39 cellular contexts compared by ENCODE assay signal in genomic region chr11:44707094-44707493, GRCh38. TPM values are rescaled to one million over a fixed set of nuclear protein-coding genes. Genes with fewer than 3 reads are reported as not detected.
"Had no signal": no experiment of that assay in that cellular context is flagged by ENCODE, and none has a peak within 500 bp of the region (broad histone marks: within the 10 kb centered on the region; RNA-seq: fewer than 3 reads in every experiment).

No MANE protein-coding gene starts in this region.

- H3K4me3 ChIP-seq: adrenal gland, ascending aorta, body of pancreas, breast epithelium, cardiac muscle cell had no signal

- DNase-seq: activated effector memory CD4-positive, alpha-beta T cell treated with anti-CD3 and anti-CD28 coated beads, Interleukin-2, amount 50 U/mL, for 16 hours; activated effector memory CD4-positive, alpha-beta T cell treated with Interleukin-2 at 50 U/mL for 16 hours; activated gamma-delta T cell; activated gamma-delta T cell treated with Interleukin-2 at 50 U/mL for 16 hours; activated naive CD4-positive, alpha-beta T cell; activated naive CD4-positive, alpha-beta T cell treated with anti-CD3 and anti-CD28 coated beads for 36 hours; activated naive CD4-positive, alpha-beta T cell treated with anti-CD3 and anti-CD28 coated beads, Interleukin-2, amount 10 ng/mL, durations not matched to agents 7 days and 5 days; activated naive CD4-positive, alpha-beta T cell treated with anti-CD3 and anti-CD28 coated beads, Interleukin-2, amount 50 U/mL, for 16 hours; activated naive CD4-positive, alpha-beta T cell treated with Interleukin-2 at 50 U/mL for 16 hours; activated naive CD8-positive, alpha-beta T cell treated with anti-CD3 and anti-CD28 coated beads for 36 hours; activated naive CD8-positive, alpha-beta T cell treated with anti-CD3 and anti-CD28 coated beads, Interleukin-2, amount 10 ng/mL, durations not matched to agents 7 days and 5 days; activated naive CD8-positive, alpha-beta T cell treated with anti-CD3 and anti-CD28 coated beads, Interleukin-2, amount 50 U/mL, for 24 hours; activated T-cell treated with anti-CD3 and anti-CD28 coated beads, Interleukin-2, amount 50 U/mL, for 4 hours; activated T-cell treated with anti-CD3 and anti-CD28 coated beads, Interleukin-2, amount 50 U/mL, for 48 hours; activated T-cell treated with anti-CD3 and anti-CD28 coated beads, Interleukin-2, amount 50 U/mL, for 72 hours; adrenal gland; amniotic stem cell; amygdala; anterior cingulate cortex; aorta; body of pancreas; brain microvascular endothelial cell; caudate nucleus; central memory CD4-positive, alpha-beta T cell; cerebellar nuclear complex had no signal

- FAIRE-seq: astrocyte, bronchial epithelial cell, colon had no signal

- ATAC-seq: activated naive CD4-positive, alpha-beta T cell treated with anti-CD3 and anti-CD28 coated beads, Interleukin-2, amount 50 U/mL, for 72 hours; activated naive CD8-positive, alpha-beta T cell treated with anti-CD3 and anti-CD28 coated beads, Interleukin-2, amount 50 U/mL, for 24 hours; activated T-cell treated with anti-CD3 and anti-CD28 coated beads, Interleukin-2, amount 50 U/mL, for 4 hours; activated T-cell treated with anti-CD3 and anti-CD28 coated beads, Interleukin-2, amount 50 U/mL, for 72 hours; activated T-helper 17 cell treated with anti-CD3 and anti-CD28 coated beads, Interleukin-2, amount 50 U/mL, for 72 hours; body of pancreas had no signal

- H3K36me3 Mint-ChIP-seq: activated naive CD4-positive, alpha-beta T cell treated with anti-CD3 and anti-CD28 coated beads, Interleukin-2, amount 50 U/mL, for 24 hours; activated naive CD8-positive, alpha-beta T cell treated with anti-CD3 and anti-CD28 coated beads, Interleukin-2, amount 10 ng/mL, durations not matched to agents 7 days and 5 days; brain had no signal

- H3K9me3 ChIP-seq: adrenal gland, ascending aorta had no signal

- H3K27me3 ChIP-seq: adrenal gland, ascending aorta, body of pancreas, brain microvascular endothelial cell, breast epithelium, cardiac muscle cell had no signal

- H3K4me1 ChIP-seq: ascending aorta, body of pancreas, breast epithelium had no signal

- H3K27me3 Mint-ChIP-seq: activated naive CD4-positive, alpha-beta T cell treated with anti-CD3 and anti-CD28 coated beads, Interleukin-2, amount 50 U/mL, for 24 hours; activated naive CD8-positive, alpha-beta T cell; activated naive CD8-positive, alpha-beta T cell treated with anti-CD3 and anti-CD28 coated beads for 36 hours; activated T-helper 17 cell treated with anti-CD3 and anti-CD28 coated beads, Interleukin-2, amount 50 U/mL, for 72 hours had no signal

- H3K4me1 Mint-ChIP-seq: activated naive CD8-positive, alpha-beta T cell treated with anti-CD3 and anti-CD28 coated beads, Interleukin-2, amount 50 U/mL, for 24 hours had no signal

- H3K27ac Mint-ChIP-seq: activated naive CD4-positive, alpha-beta T cell treated with anti-CD3 and anti-CD28 coated beads for 36 hours; activated naive CD4-positive, alpha-beta T cell treated with anti-CD3 and anti-CD28 coated beads, Interleukin-2, amount 50 U/mL, for 24 hours; activated naive CD4-positive, alpha-beta T cell treated with anti-CD3 and anti-CD28 coated beads, Interleukin-2, amount 50 U/mL, for 72 hours; activated naive CD8-positive, alpha-beta T cell; activated naive CD8-positive, alpha-beta T cell treated with anti-CD3 and anti-CD28 coated beads for 36 hours; activated naive CD8-positive, alpha-beta T cell treated with anti-CD3 and anti-CD28 coated beads, Interleukin-2, amount 10 ng/mL, durations not matched to agents 7 days and 5 days; activated naive CD8-positive, alpha-beta T cell treated with anti-CD3 and anti-CD28 coated beads, Interleukin-2, amount 50 U/mL, for 24 hours; activated T-cell treated with anti-CD3 and anti-CD28 coated beads, Interleukin-2, amount 50 U/mL, for 72 hours; activated T-helper 1 cell treated with anti-CD3 and anti-CD28 coated beads, Interleukin-12 subunit alpha, Interleukin-12 subunit beta, Interleukin-2, Interleukin-4 antibody, amounts not matched to agents 30 ng/mL and 10 ng/mL and 1 ng/mL, durations not matched to agents 14 hours and 24 hours and 36 hours; activated T-helper 17 cell treated with anti-CD3 and anti-CD28 coated beads, Interleukin-2, amount 50 U/mL, for 72 hours; activated T-helper 2 cell treated with anti-CD3 and anti-CD28 coated beads, Interferon-gamma antibody, Interleukin-2, Interleukin-4, amounts not matched to agents 10 μg/mL and 5 μg/mL and 100 μg/mL, durations not matched to agents 14 hours and 24 hours and 36 hours had no signal

- H3K27ac ChIP-seq: adrenal gland, ascending aorta, body of pancreas, brain microvascular endothelial cell, breast epithelium, cardiac muscle cell had no signal

- H3K4me3 Mint-ChIP-seq: activated naive CD4-positive, alpha-beta T cell treated with anti-CD3 and anti-CD28 coated beads for 36 hours; activated naive CD4-positive, alpha-beta T cell treated with anti-CD3 and anti-CD28 coated beads, Interleukin-2, amount 10 ng/mL, durations not matched to agents 7 days and 5 days; activated naive CD4-positive, alpha-beta T cell treated with anti-CD3 and anti-CD28 coated beads, Interleukin-2, amount 50 U/mL, for 24 hours; activated naive CD8-positive, alpha-beta T cell; activated naive CD8-positive, alpha-beta T cell treated with anti-CD3 and anti-CD28 coated beads for 36 hours; activated naive CD8-positive, alpha-beta T cell treated with anti-CD3 and anti-CD28 coated beads, Interleukin-2, amount 10 ng/mL, durations not matched to agents 7 days and 5 days; activated naive CD8-positive, alpha-beta T cell treated with anti-CD3 and anti-CD28 coated beads, Interleukin-2, amount 50 U/mL, for 24 hours; activated T-cell treated with anti-CD3 and anti-CD28 coated beads, Interleukin-2, amount 50 U/mL, for 4 hours; activated T-cell treated with anti-CD3 and anti-CD28 coated beads, Interleukin-2, amount 50 U/mL, for 72 hours; activated T-helper 1 cell treated with anti-CD3 and anti-CD28 coated beads, Interleukin-12 subunit alpha, Interleukin-12 subunit beta, Interleukin-2, Interleukin-4 antibody, amounts not matched to agents 30 ng/mL and 10 ng/mL and 1 ng/mL, durations not matched to agents 14 hours and 24 hours and 36 hours; activated T-helper 17 cell treated with anti-CD3 and anti-CD28 coated beads, Interleukin-2, amount 50 U/mL, for 72 hours; brain; central memory CD8-positive, alpha-beta T cell had no signal

- H3K36me3 ChIP-seq: adrenal gland, ascending aorta, brain microvascular endothelial cell, breast epithelium, cardiac muscle cell had no signal

- H3K9me3 Mint-ChIP-seq: activated naive CD4-positive, alpha-beta T cell treated with anti-CD3 and anti-CD28 coated beads, Interleukin-2, amount 50 U/mL, for 24 hours; activated T-helper 1 cell treated with anti-CD3 and anti-CD28 coated beads, Interleukin-12 subunit alpha, Interleukin-12 subunit beta, Interleukin-2, Interleukin-4 antibody, amounts not matched to agents 30 ng/mL and 10 ng/mL and 1 ng/mL, durations not matched to agents 14 hours and 24 hours and 36 hours; activated T-helper 17 cell treated with anti-CD3 and anti-CD28 coated beads, Interleukin-2, amount 50 U/mL, for 72 hours; activated T-helper 2 cell treated with anti-CD3 and anti-CD28 coated beads, Interferon-gamma antibody, Interleukin-2, Interleukin-4, amounts not matched to agents 10 μg/mL and 5 μg/mL and 100 μg/mL, durations not matched to agents 14 hours and 24 hours and 36 hours; central memory CD8-positive, alpha-beta T cell had no signal

RNA-seq across cellular contexts. Expression of gene TSPAN18, which starts 19.7 kb away (rescaled TPM):
- total RNA-seq: bronchial epithelial cell had no signal
